Comparison of ENCODE assay signal across 33 cellular contexts in the genomic region with DNA sequence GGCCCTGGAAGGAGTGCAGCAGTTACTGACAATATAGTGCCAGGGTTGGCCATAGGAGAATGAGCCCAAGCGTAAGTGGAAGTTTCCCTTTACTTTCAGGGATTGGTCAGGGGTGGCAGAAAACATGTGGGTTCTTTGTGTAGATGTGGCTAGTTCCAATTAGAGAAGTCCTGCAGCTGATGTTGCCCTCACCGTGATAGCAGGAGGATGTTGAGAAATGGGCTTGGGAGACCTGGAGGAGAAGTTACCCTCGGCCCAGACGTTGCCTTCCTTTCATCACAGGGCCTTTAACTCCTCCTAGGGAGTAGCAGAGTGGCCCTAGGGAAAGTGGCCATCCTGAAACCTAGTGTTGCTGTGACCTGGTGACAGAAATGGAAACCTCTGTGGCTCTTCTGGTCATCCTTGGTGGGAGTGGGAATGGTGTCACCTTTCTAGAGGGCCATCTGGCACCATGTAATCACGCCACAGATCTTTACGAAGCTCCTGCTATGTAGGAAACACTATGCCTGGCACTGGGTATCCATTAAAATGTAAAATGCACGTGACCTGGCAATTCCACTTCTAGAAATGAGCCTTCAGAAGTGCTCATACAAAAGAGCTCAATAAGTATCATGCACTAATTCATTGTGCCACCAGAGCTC. TPM values are rescaled to one million over a fixed set of nuclear protein-coding genes. Genes with fewer than 3 reads are reported as not detected.
DNase-seq lines count a peak whose midpoint lies in the region; ATAC-seq and TF ChIP-seq lines count a peak whose summit lies in the region.
"Had no signal": no experiment of that assay in that cellular context is flagged by ENCODE, and none has a peak within 500 bp of the region (broad histone marks: within the 10 kb centered on the region; RNA-seq: fewer than 3 reads in every experiment).

No MANE protein-coding gene starts in this region.

- H3K9me3 Mint-ChIP-seq in activated T-cell treated with anti-CD3 and anti-CD28 coated beads, Interleukin-2, amount 50 U/mL, for 24 hours: no peaks in the 10 kb centered on the region
- H3K9me3 Mint-ChIP-seq: activated naive CD4-positive, alpha-beta T cell treated with anti-CD3 and anti-CD28 coated beads, Interleukin-2, amount 50 U/mL, for 72 hours; naive thymus-derived CD8-positive, alpha-beta T cell had no signal

- H2AK5ac ChIP-seq in neuronal stem cell (ENCODE audit: low read depth, low read length): peak overlapping the region; percentile 75

- H3K36me3 ChIP-seq in neuronal stem cell (replicated peaks in 1 of 2; ENCODE audit: control insufficient read depth in 2 of 2, insufficient read depth in 2 of 2, low read length in 2 of 2): no peaks in the 10 kb centered on the region
- H3K36me3 ChIP-seq: gastroesophageal sphincter, suprapubic skin, WERI-Rb-1 had no signal

- H3K4me2 ChIP-seq in neuronal stem cell (ENCODE audit: insufficient read depth, low read length, poor library complexity, severe bottlenecking): no peak overlapping the region

- H3K4me3 ChIP-seq in HL-60 (replicated peaks; ENCODE audit: insufficient read depth, low read length) (no peak overlapping the region), neuronal stem cell (ENCODE audit: low read length in 2 of 2) (no peak overlapping the region)
- H3K4me3 ChIP-seq: gastroesophageal sphincter, GM23248, K562, lung, MG63, suprapubic skin had no signal

- no peak overlapping the region for H3K27ac Mint-ChIP-seq in activated T-cell treated with anti-CD3 and anti-CD28 coated beads, Interleukin-2, amount 50 U/mL, for 24 hours
- H3K27ac Mint-ChIP-seq: activated CD4-positive, alpha-beta T cell treated with anti-CD3 and anti-CD28 coated beads, Interleukin-2, amount 10 ng/mL, durations not matched to agents 24 days and 14 days; activated naive CD4-positive, alpha-beta T cell treated with anti-CD3 and anti-CD28 coated beads, Interleukin-2, amount 50 U/mL, for 72 hours; naive thymus-derived CD8-positive, alpha-beta T cell had no signal

- no peaks in the 10 kb centered on the region for H3K79me1 ChIP-seq in neuronal stem cell (ENCODE audit: low read depth, low read length)

- H3K4me1 Mint-ChIP-seq in activated T-cell treated with anti-CD3 and anti-CD28 coated beads, Interleukin-2, amount 50 U/mL, for 24 hours (ENCODE audit: low read depth): peaks cover 14% of the 10 kb centered on the region
- H3K4me1 Mint-ChIP-seq: naive thymus-derived CD8-positive, alpha-beta T cell had no signal

- H2AFZ ChIP-seq in neuronal stem cell (ENCODE audit: low read length): no peak overlapping the region
- H2AFZ ChIP-seq: GM23248 had no signal

- H3K27ac ChIP-seq in HL-60 (replicated peaks): peak overlapping the region; percentile 39; the same call in 1 of the 2 replicates
- peak overlapping the region; percentile 77 for H3K27ac ChIP-seq in RWPE1
- H3K27ac ChIP-seq in neuronal stem cell (replicated peaks; ENCODE audit: low read length): no peak overlapping the region
- H3K27ac ChIP-seq: gastroesophageal sphincter, GM23248, suprapubic skin, WERI-Rb-1 had no signal

- in situ Hi-C loops in G401 (cut with HindIII; ENCODE audit: low sequenced_read_pairs): no loop called here

- H3K4ac ChIP-seq in neuronal stem cell (ENCODE audit: low read length): no peak overlapping the region

- H2BK15ac ChIP-seq in neuronal stem cell (ENCODE audit: low read length): peak overlapping the region; percentile 9

- H3K14ac ChIP-seq in neuronal stem cell (ENCODE audit: low read length): no peak overlapping the region

- DNase-seq in CD1c-positive myeloid dendritic cell (ENCODE audit: extremely low spot score) (peak; percentile 75), HL-60 (ENCODE audit: low read depth in 1 of 2, low spot score in 1 of 2) (peak in 1 of 2 experiments; percentile 88), RWPE1 (ENCODE audit: low spot score) (no peak), neuronal stem cell (ENCODE audit: low spot score) (no peak), G401 (ENCODE audit: low spot score) (no peak)
- DNase-seq in activated T-cell treated with anti-CD3 and anti-CD28 coated beads, Interleukin-2, amount 50 U/mL, for 48 hours: no peak
- no peak for DNase-seq in activated T-cell treated with anti-CD3 and anti-CD28 coated beads, Interleukin-2, amount 50 U/mL, for 24 hours
- DNase-seq: activated CD4-positive, alpha-beta T cell treated with anti-CD3 and anti-CD28 coated beads, Interleukin-2, amount 10 ng/mL, durations not matched to agents 24 days and 14 days; activated CD8-positive, alpha-beta memory T cell treated with anti-CD3 and anti-CD28 coated beads for 24 hours; activated effector memory CD4-positive, alpha-beta T cell treated with Interleukin-2 at 50 U/mL for 16 hours; activated T-cell treated with anti-CD3 and anti-CD28 coated beads for 4 hours; amygdala; C1 segment of cervical spinal cord; Caco-2; GM23248; hippocampal formation; MG63; naive thymus-derived CD8-positive, alpha-beta T cell; NCI-H1436 treated with DMSO at 0.1 percent for 48 hours; NCI-H2081 treated with DMSO at 0.1 percent for 48 hours; NCI-H446 treated with DMSO at 0.1 percent for 48 hours; PC-3; stimulated activated naive CD4-positive, alpha-beta T cell treated with Interleukin-2 at 50 U/mL for 16 hours; SW 1271; T-helper 9 cell; WERI-Rb-1 had no signal

- H4K91ac ChIP-seq in neuronal stem cell (ENCODE audit: low read depth, low read length, poor library complexity): no peak overlapping the region

- no peaks in the 10 kb centered on the region for H3K9me3 ChIP-seq in neuronal stem cell (replicated peaks in 1 of 2; ENCODE audit: control insufficient read depth in 2 of 2, insufficient read depth in 1 of 2, low read depth in 1 of 2, low read length in 2 of 2)
- H3K9me3 ChIP-seq: Caco-2, gastroesophageal sphincter, MG63, suprapubic skin had no signal

- peaks cover 64% of the 10 kb centered on the region for H3K27me3 Mint-ChIP-seq in activated T-cell treated with anti-CD3 and anti-CD28 coated beads, Interleukin-2, amount 50 U/mL, for 24 hours

- H2BK120ac ChIP-seq in neuronal stem cell (ENCODE audit: low read depth, low read length): no peak overlapping the region

- TF ChIP-seq CTCF in HL-60 (IDR thresholded peaks at IDR 0.05; ENCODE audit: insufficient read depth, low read length) (no peak), RWPE1 (conservative IDR thresholded peaks at IDR 0.05; ENCODE audit: low read depth) (no peak)

- H3K9ac ChIP-seq in neuronal stem cell (ENCODE audit: low read depth, low read length, poor library complexity): no peak overlapping the region
- H3K9ac ChIP-seq: GM23248 had no signal

- H3K36me3 Mint-ChIP-seq in activated T-cell treated with anti-CD3 and anti-CD28 coated beads, Interleukin-2, amount 50 U/mL, for 24 hours (ENCODE audit: low read depth): no peaks in the 10 kb centered on the region
- H3K36me3 Mint-ChIP-seq: naive thymus-derived CD8-positive, alpha-beta T cell had no signal

- no peak overlapping the region for H3K4me3 Mint-ChIP-seq in activated T-cell treated with anti-CD3 and anti-CD28 coated beads, Interleukin-2, amount 50 U/mL, for 24 hours
- H3K4me3 Mint-ChIP-seq: activated CD4-positive, alpha-beta T cell treated with anti-CD3 and anti-CD28 coated beads, Interleukin-2, amount 10 ng/mL, durations not matched to agents 24 days and 14 days; naive thymus-derived CD8-positive, alpha-beta T cell had no signal

- no peak overlapping the region for H2BK5ac ChIP-seq in neuronal stem cell (ENCODE audit: low read length)

- no CpG with 5 or more reads among the region's 7 CpGs for WGBS in neuronal stem cell (ENCODE audit: extremely low coverage in 2 of 2, insufficient read length in 2 of 2, insufficient replicate concordance in 1 of 2), 2 donors

- H2BK12ac ChIP-seq in neuronal stem cell (ENCODE audit: low read length): no peak overlapping the region

- POLR2A ChIA-PET in RWPE1 (lab: Yijun Ruan, JAX; ENCODE audit: low non-redundant PET): no interaction called here

- CTCF ChIA-PET in RWPE1 (lab: Yijun Ruan, JAX): interaction anchor here (0.6 kb wide), 1 partner anchor 253 kb away, joined by 3 read pairs; no protein-coding TSS in a partner anchor

- H4K8ac ChIP-seq in neuronal stem cell (ENCODE audit: low read depth, low read length): no peak overlapping the region

- H3K4me1 ChIP-seq in neuronal stem cell (ENCODE audit: control insufficient read depth in 2 of 2, insufficient read depth in 1 of 2, low read depth in 1 of 2, low read length in 2 of 2): peaks cover 0 to 15% of the 10 kb centered on the region in 2 donors
- H3K4me1 ChIP-seq: gastroesophageal sphincter, suprapubic skin had no signal

- no peak overlapping the region for H3K23ac ChIP-seq in neuronal stem cell (ENCODE audit: low read depth, low read length, poor library complexity)

- no peak for ATAC-seq in GM19351 (IDR thresholded peaks at IDR 0.05; ENCODE audit: unreplicated experiment)
- ATAC-seq: activated naive CD4-positive, alpha-beta T cell treated with anti-CD3 and anti-CD28 coated beads, Interleukin-2, amount 50 U/mL, for 72 hours; gastroesophageal sphincter; K562; naive thymus-derived CD8-positive, alpha-beta T cell; PC-3 had no signal

- H3K27me3 ChIP-seq in HL-60 (ENCODE audit: insufficient read depth, poor library complexity, severe bottlenecking): no peaks in the 10 kb centered on the region
- peaks cover 0 to 47% (median 0%) of the 10 kb centered on the region in 3 experiments for H3K27me3 ChIP-seq in neuronal stem cell (ENCODE audit: control insufficient read depth in 3 of 3, insufficient read depth in 3 of 3, low read depth in 1 of 3, low read length in 3 of 3)
- H3K27me3 ChIP-seq: MG63 had no signal

- H3K18ac ChIP-seq in neuronal stem cell (ENCODE audit: low read length): no peak overlapping the region

RNA-seq across cellular contexts. Expression of gene TMEM92, which starts 6.7 kb away (rescaled TPM):
- polyA plus RNA-seq in neuronal stem cell (2013, experiment 1 of 2): 5.0 TPM
- polyA plus RNA-seq in neuronal stem cell (2013, experiment 2 of 2): 5.5 TPM
- total RNA-seq in G401 (2014; rRNA removed; shearing (Covaris generic)): 1.2 and 4.2 TPM in 2 replicates
- total RNA-seq: mononuclear cell; naive thymus-derived CD8-positive, alpha-beta T cell had no signal
- polyA plus RNA-seq: GM23248; naive thymus-derived CD8-positive, alpha-beta T cell had no signal
